In the genomic region with DNA sequence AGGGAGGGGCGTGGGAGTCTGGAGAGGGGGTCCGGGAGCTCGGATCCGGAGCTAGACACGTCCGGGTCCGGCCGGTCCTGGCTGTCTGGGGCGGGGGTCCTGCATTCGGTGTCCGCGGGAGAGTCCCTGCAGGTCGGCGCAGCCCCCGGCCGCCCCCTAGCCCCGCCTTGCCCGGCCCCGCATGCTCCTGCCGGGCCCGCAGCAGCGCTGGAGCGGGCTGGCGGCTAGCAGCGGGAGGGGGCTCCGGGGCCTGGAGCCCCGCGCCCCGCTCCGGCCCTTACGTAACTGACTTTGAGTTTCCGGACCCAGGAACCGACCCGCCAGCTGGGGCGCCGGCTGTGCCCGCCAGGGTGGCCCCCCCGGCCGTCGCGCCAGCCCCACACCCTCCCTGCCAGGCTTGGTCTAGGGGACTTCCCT, we compare ENCODE assay signal across 1 cellular context.
A peak's percentile ranks its signal among the peaks of the same experiment; 100 is the strongest.
TF ChIP-seq lines count a peak whose summit lies in the region.

No MANE protein-coding gene starts in this region.

TF ChIP-seq in H1, 55 proteins besides CTCF, POLR2A, EP300 and RAD21 (continued from another document):
- TF ChIP-seq, protein P1, sequence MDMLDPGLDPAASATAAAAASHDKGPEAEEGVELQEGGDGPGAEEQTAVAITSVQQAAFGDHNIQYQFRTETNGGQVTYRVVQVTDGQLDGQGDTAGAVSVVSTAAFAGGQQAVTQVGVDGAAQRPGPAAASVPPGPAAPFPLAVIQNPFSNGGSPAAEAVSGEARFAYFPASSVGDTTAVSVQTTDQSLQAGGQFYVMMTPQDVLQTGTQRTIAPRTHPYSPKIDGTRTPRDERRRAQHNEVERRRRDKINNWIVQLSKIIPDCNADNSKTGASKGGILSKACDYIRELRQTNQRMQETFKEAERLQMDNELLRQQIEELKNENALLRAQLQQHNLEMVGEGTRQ (IDR thresholded peaks at IDR 0.05; ENCODE audit: low read length): no peak
- no peak for TF ChIP-seq CTBP2 (IDR thresholded peaks at IDR 0.05; ENCODE audit: borderline replicate concordance, insufficient read depth, insufficient read length, low read length)
- peak; percentile 77 for TF ChIP-seq KDM4A (IDR thresholded peaks at IDR 0.05; ENCODE audit: low read depth, low read length, severe bottlenecking)
- TF ChIP-seq TEAD4 (IDR thresholded peaks at IDR 0.05; ENCODE audit: low read depth, low read length): no peak
- TF ChIP-seq EZH2 (IDR thresholded peaks at IDR 0.05; ENCODE audit: low read depth, low read length, severe bottlenecking): no peak
- TF ChIP-seq FOSL1 (IDR thresholded peaks at IDR 0.05; ENCODE audit: insufficient read depth, low read depth, low read length): no peak
- no peak for TF ChIP-seq JUND (IDR thresholded peaks at IDR 0.05; ENCODE audit: low read length)
TF ChIP-seq in H1: peak in this region for 1.
